ENCODE assay signal across 28 cellular contexts in genomic region chr1:4549933-4550332, GRCh38.
DNase-seq lines count a peak whose midpoint lies in the region; ATAC-seq, FAIRE-seq and TF ChIP-seq lines count a peak whose summit lies in the region.
"Had no signal": no experiment of that assay in that cellular context is flagged by ENCODE, and none has a peak within 500 bp of the region (broad histone marks: within the 10 kb centered on the region; RNA-seq: fewer than 3 reads in every experiment).

No MANE protein-coding gene starts in this region.

- ATAC-seq in A549 (no peak), HG02870 (IDR thresholded peaks at IDR 0.05; ENCODE audit: unreplicated experiment) (no peak)
- ATAC-seq in stimulated activated effector memory CD8-positive, alpha-beta T cell treated with anti-CD3 and anti-CD28 coated beads, Interleukin-12 subunit alpha, Interleukin-12 subunit beta, amount 100 ng/mL, for 72 hours: no peak
- ATAC-seq: activated CD8-positive, alpha-beta T cell treated with anti-CD3 and anti-CD28 coated beads, Interleukin-2, amount 10 ng/mL, durations not matched to agents 7 days and 5 days; activated T-cell treated with anti-CD3 and anti-CD28 coated beads, Interleukin-2, amount 50 U/mL, for 4 hours; heart left ventricle; left ventricle myocardium superior had no signal

- WGBS in A549 (ENCODE audit: missing lambda C conversion rate): 2% methylated on average over 4 of the region's 4 CpGs
- WGBS in hepatocyte (ENCODE audit: low lambda C conversion rate, missing lambda C conversion rate): 58% methylated on average over 4 of the region's 4 CpGs
- WGBS in esophagus muscularis mucosa: 57% methylated on average over 4 of the region's 4 CpGs

- no peaks in the 10 kb centered on the region for H4K20me1 ChIP-seq in hepatocyte (ENCODE audit: insufficient read depth, poor library complexity, severe bottlenecking)
- H4K20me1 ChIP-seq: BLaER1 treated with 17β-estradiol and CSF1 and Interleukin-3, amounts not matched to agents 10 nM and 100 nM had no signal

- DNase-seq in A549 (ENCODE audit: low read depth in 1 of 2, low spot score in 1 of 2): no peak
- peak; percentile 5 for DNase-seq in HT-29 (ENCODE audit: low spot score)
- DNase-seq in RKO (ENCODE audit: low spot score): peak; percentile 23
- peak; percentile 13 for DNase-seq in hepatocyte (ENCODE audit: low spot score)
- DNase-seq in stimulated activated effector memory CD8-positive, alpha-beta T cell treated with anti-CD3 and anti-CD28 coated beads, Interleukin-12 subunit alpha, Interleukin-12 subunit beta, amount 100 ng/mL, for 72 hours (ENCODE audit: low spot score in 2 of 2): no peak
- DNase-seq in Peyer's patch: no peak
- DNase-seq in esophagus muscularis mucosa (ENCODE audit: extremely low spot score): no peak
- DNase-seq: activated CD8-positive, alpha-beta T cell treated with anti-CD3 and anti-CD28 coated beads, Interleukin-2, amount 10 ng/mL, durations not matched to agents 7 days and 5 days; activated naive CD4-positive, alpha-beta T cell treated with anti-CD3 and anti-CD28 coated beads for 36 hours; activated T-cell treated with anti-CD3 and anti-CD28 coated beads, Interleukin-2, amount 50 U/mL, for 4 hours; amniotic stem cell; caudate nucleus; dermis blood vessel endothelial cell; GOT3; heart left ventricle; immature natural killer cell; left ventricle myocardium superior; NCI-H1694 treated with DMSO at 0.1 percent for 48 hours; NCI-H748 treated with DMSO at 0.1 percent for 48 hours; small intestine; stimulated activated naive CD4-positive, alpha-beta T cell; testis had no signal

- no peaks in the 10 kb centered on the region for H3K9me2 ChIP-seq in hepatocyte (replicated peaks; ENCODE audit: insufficient read depth)

- H3K4me1 ChIP-seq in A549 (no peaks in the 10 kb centered on the region), hepatocyte (ENCODE audit: insufficient read depth) (no peaks in the 10 kb centered on the region), Peyer's patch (no peaks in the 10 kb centered on the region), esophagus muscularis mucosa (no peaks in the 10 kb centered on the region)
- H3K4me1 ChIP-seq: BLaER1 treated with 17β-estradiol and CSF1 and Interleukin-3, amounts not matched to agents 10 nM and 100 nM; heart left ventricle; testis; vagina had no signal

- intact Hi-C loops in esophagus muscularis mucosa (cut with DNase I): no loop called here

- H3K4me2 ChIP-seq in A549: no peak overlapping the region
- no peak overlapping the region for H3K4me2 ChIP-seq in hepatocyte
- H3K4me2 ChIP-seq: BLaER1 treated with 17β-estradiol and CSF1 and Interleukin-3, amounts not matched to agents 10 nM and 100 nM had no signal

- no peaks in the 10 kb centered on the region for H3K9me3 Mint-ChIP-seq in stimulated activated effector memory CD8-positive, alpha-beta T cell treated with anti-CD3 and anti-CD28 coated beads, Interleukin-12 subunit alpha, Interleukin-12 subunit beta, amount 100 ng/mL, for 72 hours
- H3K9me3 Mint-ChIP-seq: activated naive CD4-positive, alpha-beta T cell treated with anti-CD3 and anti-CD28 coated beads for 36 hours; activated T-cell treated with anti-CD3 and anti-CD28 coated beads, Interleukin-2, amount 50 U/mL, for 4 hours; immature natural killer cell had no signal

- H3K27me3 ChIP-seq in hepatocyte (no peaks in the 10 kb centered on the region), Peyer's patch (no peaks in the 10 kb centered on the region), esophagus muscularis mucosa (peaks cover 0 to 37% (median 0%) of the 10 kb centered on the region in 4 donors)
- H3K27me3 ChIP-seq: BLaER1 treated with 17β-estradiol and CSF1 and Interleukin-3, amounts not matched to agents 10 nM and 100 nM; neutrophil; testis; vagina had no signal

- CTCF ChIA-PET in A549 (lab: Yijun Ruan, JAX): no interaction called here

- H3K27ac Mint-ChIP-seq in stimulated activated effector memory CD8-positive, alpha-beta T cell treated with anti-CD3 and anti-CD28 coated beads, Interleukin-12 subunit alpha, Interleukin-12 subunit beta, amount 100 ng/mL, for 72 hours: no peak overlapping the region
- H3K27ac Mint-ChIP-seq: activated CD8-positive, alpha-beta T cell treated with anti-CD3 and anti-CD28 coated beads, Interleukin-2, amount 10 ng/mL, durations not matched to agents 7 days and 5 days; activated naive CD4-positive, alpha-beta T cell treated with anti-CD3 and anti-CD28 coated beads for 36 hours; IgD-negative memory B cell; immature natural killer cell had no signal

- TF ChIP-seq CTCF in A549 (IDR thresholded peaks at IDR 0.05) (no peak), hepatocyte (IDR thresholded peaks at IDR 0.05; ENCODE audit: poor library complexity) (no peak), Peyer's patch (IDR thresholded peaks at IDR 0.05) (no peak), esophagus muscularis mucosa (IDR thresholded peaks at IDR 0.05) (no peak)

- H2AFZ ChIP-seq in hepatocyte: no peak overlapping the region

- no peaks in the 10 kb centered on the region for H3K4me1 Mint-ChIP-seq in stimulated activated effector memory CD8-positive, alpha-beta T cell treated with anti-CD3 and anti-CD28 coated beads, Interleukin-12 subunit alpha, Interleukin-12 subunit beta, amount 100 ng/mL, for 72 hours
- H3K4me1 Mint-ChIP-seq: IgD-negative memory B cell, immature natural killer cell had no signal

- POLR2A ChIA-PET in A549 (lab: Yijun Ruan, JAX): no interaction called here

- FAIRE-seq in A549 (lab: Jason Lieb, UNC): no peak
- FAIRE-seq: D721Med, small intestine had no signal

- no peaks in the 10 kb centered on the region for H3K79me2 ChIP-seq in hepatocyte

- TF ChIP-seq RAD21 in A549 (conservative IDR thresholded peaks at IDR 0.05 in 1 of 2, IDR thresholded peaks at IDR 0.05 in 1 of 2): no peak

- H3K4me3 ChIP-seq in A549 (no peak overlapping the region), hepatocyte (no peak overlapping the region), Peyer's patch (no peak overlapping the region), esophagus muscularis mucosa (no peak overlapping the region)
- H3K4me3 ChIP-seq: BLaER1 treated with 17β-estradiol and CSF1 and Interleukin-3, amounts not matched to agents 10 nM and 100 nM; heart left ventricle; testis; vagina had no signal

- no peak for TF ChIP-seq POLR2A in A549 (IDR thresholded peaks at IDR 0.05; ENCODE audit: low read length)
- no peak for TF ChIP-seq POLR2A in Peyer's patch (IDR thresholded peaks at IDR 0.05)
- no peak for TF ChIP-seq POLR2A in esophagus muscularis mucosa (IDR thresholded peaks at IDR 0.05; ENCODE audit: low read depth)

- H3K4me3 Mint-ChIP-seq in stimulated activated effector memory CD8-positive, alpha-beta T cell treated with anti-CD3 and anti-CD28 coated beads, Interleukin-12 subunit alpha, Interleukin-12 subunit beta, amount 100 ng/mL, for 72 hours: no peak overlapping the region
- H3K4me3 Mint-ChIP-seq: activated CD8-positive, alpha-beta T cell treated with anti-CD3 and anti-CD28 coated beads, Interleukin-2, amount 10 ng/mL, durations not matched to agents 7 days and 5 days; activated naive CD4-positive, alpha-beta T cell treated with anti-CD3 and anti-CD28 coated beads for 36 hours; activated T-cell treated with anti-CD3 and anti-CD28 coated beads, Interleukin-2, amount 50 U/mL, for 4 hours; IgD-negative memory B cell; immature natural killer cell had no signal

- H3K36me3 ChIP-seq in hepatocyte (replicated peaks; ENCODE audit: insufficient read depth, low read depth): no peaks in the 10 kb centered on the region
- no peaks in the 10 kb centered on the region for H3K36me3 ChIP-seq in Peyer's patch
- H3K36me3 ChIP-seq in esophagus muscularis mucosa: no peaks in the 10 kb centered on the region
- H3K36me3 ChIP-seq: BLaER1 treated with 17β-estradiol and CSF1 and Interleukin-3, amounts not matched to agents 10 nM and 100 nM; heart left ventricle; neutrophil; vagina had no signal

- no peaks in the 10 kb centered on the region for H3K36me3 Mint-ChIP-seq in stimulated activated effector memory CD8-positive, alpha-beta T cell treated with anti-CD3 and anti-CD28 coated beads, Interleukin-12 subunit alpha, Interleukin-12 subunit beta, amount 100 ng/mL, for 72 hours
- H3K36me3 Mint-ChIP-seq: IgD-negative memory B cell, immature natural killer cell had no signal

- H3K27ac ChIP-seq in A549 (no peak overlapping the region), hepatocyte (no peak overlapping the region), Peyer's patch (no peak overlapping the region), esophagus muscularis mucosa (replicated peaks in 1 of 4) (no peak overlapping the region)
- H3K27ac ChIP-seq: BLaER1 treated with 17β-estradiol and CSF1 and Interleukin-3, amounts not matched to agents 10 nM and 100 nM; heart left ventricle; neutrophil; testis; vagina had no signal

- H3K9me3 ChIP-seq in A549: no peaks in the 10 kb centered on the region
- no peaks in the 10 kb centered on the region for H3K9me3 ChIP-seq in hepatocyte (ENCODE audit: low read depth)
- no peaks in the 10 kb centered on the region for H3K9me3 ChIP-seq in Peyer's patch
- H3K9me3 ChIP-seq in esophagus muscularis mucosa: no peaks in the 10 kb centered on the region
- H3K9me3 ChIP-seq: BLaER1 treated with 17β-estradiol and CSF1 and Interleukin-3, amounts not matched to agents 10 nM and 100 nM; neutrophil; testis; vagina had no signal

- TF ChIP-seq EP300 in A549 (IDR thresholded peaks at IDR 0.05) (no peak), esophagus muscularis mucosa (IDR thresholded peaks at IDR 0.05) (no peak)

TF ChIP-seq in A549, 52 proteins besides CTCF, POLR2A, EP300 and RAD21 (continues in another document):
- TF ChIP-seq CHD2 (IDR thresholded peaks at IDR 0.05; ENCODE audit: low read length, partially characterized antibody): no peak

Comparison
In these comparisons a context has a peak if more than half of its experiments do, and no peak if none do; other contexts are left out.
1. DNase-seq: peak in HT-29 (single experiment), RKO (single experiment) and hepatocyte (single experiment); none in A549 (0 of 2), stimulated activated effector memory CD8-positive, alpha-beta T cell treated with anti-CD3 and anti-CD28 coated beads, Interleukin-12 subunit alpha, Interleukin-12 subunit beta, amount 100 ng/mL, for 72 hours (0 of 2), Peyer's patch (0 of 3) and esophagus muscularis mucosa (single experiment).